ENCODE assay signal across 8 cellular contexts in genomic region chr13:24671367-24672117, GRCh38. TPM values are rescaled to one million over a fixed set of nuclear protein-coding genes. Genes with fewer than 3 reads are reported as not detected.
DNase-seq lines count a peak whose midpoint lies in the region; ATAC-seq, FAIRE-seq and TF ChIP-seq lines count a peak whose summit lies in the region.

No MANE protein-coding gene starts in this region.

- BruUV-seq in endothelial cell of umbilical vein (replicated peaks; lab: Mats Ljungman, UMichigan), result no TSS peak

- no peaks in the 10 kb centered on the region for H3K79me2 ChIP-seq in endothelial cell of umbilical vein (ENCODE audit: control insufficient read depth, insufficient read depth, low read length)

- H3K9me3 ChIP-seq in endothelial cell of umbilical vein (replicated peaks; ENCODE audit: control insufficient read depth, insufficient read depth, low read length) (no peaks in the 10 kb centered on the region), aorta (ENCODE audit: control insufficient read depth, low read length) (no peaks in the 10 kb centered on the region)

- H3K9me1 ChIP-seq in endothelial cell of umbilical vein (replicated peaks; ENCODE audit: control insufficient read depth, extremely low read depth, insufficient read depth, low read length), result no peaks in the 10 kb centered on the region

- TF ChIP-seq CTCF in endothelial cell of umbilical vein (IDR thresholded peaks at IDR 0.05; ENCODE audit: extremely low read depth in 1 of 2, insufficient read depth in 1 of 2, low read depth in 1 of 2, low read length in 2 of 2), result peak; percentile 38 to 67

- H3K4me1 ChIP-seq in endothelial cell of umbilical vein (ENCODE audit: control insufficient read depth, extremely low read depth, insufficient read depth, low read length) (no peaks in the 10 kb centered on the region), aorta (ENCODE audit: control insufficient read depth in 1 of 2, insufficient read depth in 2 of 2, low read length in 2 of 2) (no peaks in the 10 kb centered on the region)

- DNase-seq in NCI-H2081 (lab: John Stamatoyannopoulos, UW) (peak; percentile 18 to 56), NCI-H2081 treated with DMSO at 0.1 percent for 48 hours (lab: John Stamatoyannopoulos, UW) (no peak), HTR-8/SVneo (ENCODE audit: insufficient read length, low spot score) (peak; percentile 67), RPMI7951 (ENCODE audit: low read depth) (peak; percentile 79), endothelial cell of umbilical vein (ENCODE audit: low read depth, low spot score) (peak; percentile 51), mesenteric fat pad (ENCODE audit: low spot score) (peak; percentile 53), aorta (peak in 1 of 2 donors; percentile 62), NK-92 (lab: John Stamatoyannopoulos, UW; ENCODE audit: unreplicated experiment) (no peak)

- H3K9ac ChIP-seq in endothelial cell of umbilical vein (replicated peaks; ENCODE audit: extremely low read depth, insufficient read depth, low read length), result no peak overlapping the region

- peak; percentile 78 for ATAC-seq in aorta (ENCODE audit: low FRiP score)

- CTCF ChIA-PET in endothelial cell of umbilical vein (lab: Charles Lee), result interaction anchor here (0.7 to 2.2 kb wide), 8 partner anchors 9 to 358 kb away, joined by 3 to 15 read pairs (median 3); no protein-coding TSS in a partner anchor

- POLR2A ChIA-PET in endothelial cell of umbilical vein (lab: Charles Lee), result no interaction called here

- no peak overlapping the region for H3K4me2 ChIP-seq in endothelial cell of umbilical vein (ENCODE audit: insufficient read depth, low read length)

- H4K20me1 ChIP-seq in endothelial cell of umbilical vein (replicated peaks; ENCODE audit: control insufficient read depth, extremely low read depth, insufficient read depth, low read length), result no peaks in the 10 kb centered on the region

- FAIRE-seq in HTR-8/SVneo (lab: Jason Lieb, UNC) (no peak), endothelial cell of umbilical vein (lab: Jason Lieb, UNC) (peak; percentile 79)

- dilution Hi-C loops in endothelial cell of umbilical vein (cut with MboI; ENCODE audit: extremely low pct_ligation_motif_present, low sequenced_read_pairs), result no loop called here

- H3K27ac ChIP-seq in endothelial cell of umbilical vein (ENCODE audit: insufficient read depth, low read depth, low read length) (no peak overlapping the region), aorta (ENCODE audit: low read depth in 1 of 2, low read length in 2 of 2) (no peak overlapping the region)

- intact Hi-C loops in endothelial cell of umbilical vein (cut with micrococcal nuclease) (loop anchor here (1.0 kb wide), 1 partner anchor 65 kb away; no protein-coding TSS in a partner anchor), aorta (cut with DNase I) (no loop called here)

- H2AFZ ChIP-seq in endothelial cell of umbilical vein (ENCODE audit: low read depth, low read length), result no peak overlapping the region

- H3K4me3 ChIP-seq in endothelial cell of umbilical vein (replicated peaks in 1 of 3; ENCODE audit: insufficient read depth in 1 of 3, low read depth in 1 of 3, low read length in 3 of 3) (no peak overlapping the region), aorta (ENCODE audit: low read length in 2 of 2) (no peak overlapping the region)

- H3K27me3 ChIP-seq in endothelial cell of umbilical vein (ENCODE audit: control insufficient read depth in 2 of 2, insufficient read depth in 2 of 2, low read length in 2 of 2), result peaks cover 4 to 13% of the 10 kb centered on the region in 2 experiments
- H3K27me3 ChIP-seq in aorta (ENCODE audit: control insufficient read depth in 1 of 2, insufficient read depth in 2 of 2, low read length in 1 of 2), result no peaks in the 10 kb centered on the region

- TF ChIP-seq POLR2A in endothelial cell of umbilical vein (IDR thresholded peaks at IDR 0.05; ENCODE audit: low read depth, low read length), result no peak

- H3K36me3 ChIP-seq in endothelial cell of umbilical vein (ENCODE audit: control insufficient read depth in 2 of 2, extremely low read depth in 1 of 2, insufficient read depth in 2 of 2, low read length in 2 of 2) (no peaks in the 10 kb centered on the region), aorta (ENCODE audit: control insufficient read depth in 1 of 2, insufficient read depth in 2 of 2, low read length in 1 of 2) (no peaks in the 10 kb centered on the region)

- WGBS in aorta, 2 donors, result 13 to 20% methylated on average over 14 of the region's 14 CpGs

TF ChIP-seq in endothelial cell of umbilical vein, 7 proteins besides CTCF, POLR2A, EP300 and RAD21:
- no peak for TF ChIP-seq MAX (IDR thresholded peaks at IDR 0.05; ENCODE audit: insufficient read depth, insufficient read length)
- TF ChIP-seq MYC (IDR thresholded peaks at IDR 0.05; ENCODE audit: low read depth, low read length), result no peak
- no peak for TF ChIP-seq EZH2 (IDR thresholded peaks at IDR 0.05; ENCODE audit: borderline replicate concordance, low read depth, low read length, severe bottlenecking)
- no peak for TF ChIP-seq GATA2 (IDR thresholded peaks at IDR 0.05; ENCODE audit: insufficient read depth, insufficient read length, low read depth, low read length)
- no peak for TF ChIP-seq FOS (IDR thresholded peaks at IDR 0.05; ENCODE audit: borderline replicate concordance, insufficient read depth, low read length)
- TF ChIP-seq POLR2AphosphoS5 (IDR thresholded peaks at IDR 0.05; ENCODE audit: insufficient read depth, low read depth, low read length), result no peak
- no peak for TF ChIP-seq JUN (IDR thresholded peaks at IDR 0.05; ENCODE audit: borderline replicate concordance, insufficient read depth, insufficient read length, low read depth)

RNA-seq across cellular contexts. Expression of gene ATP12A, which starts 8.7 kb away (rescaled TPM):
- total RNA-seq in RPMI7951 (2014; rRNA removed; shearing (Covaris generic)), result not detected in 2 replicates
- total RNA-seq in endothelial cell of umbilical vein (not detected in 2 replicates), mesenteric fat pad (not detected), aorta (not detected)
- polyA plus RNA-seq in endothelial cell of umbilical vein (not detected in 2 replicates), aorta (under 1 TPM in 1 of 2 donors, not detected in 1; 0.38 TPM)
- polyA plus RNA-seq in endothelial cell of umbilical vein (2011; cell fraction: cytosol; rRNA removed), result not detected in 2 replicates
- not detected in 2 replicates for polyA plus RNA-seq in endothelial cell of umbilical vein (2011; cell fraction: nucleus; rRNA removed)
- polyA plus RNA-seq in endothelial cell of umbilical vein (2012), result not detected in 2 replicates
- polyA minus RNA-seq in endothelial cell of umbilical vein, result not detected in 2 replicates
- not detected for polyA minus RNA-seq in endothelial cell of umbilical vein (2011; cell fraction: cytosol; rRNA and poly(A)+ RNA removed)
- not detected in 2 replicates for polyA minus RNA-seq in endothelial cell of umbilical vein (2011; cell fraction: nucleus; rRNA and poly(A)+ RNA removed)

Comparison
In these comparisons a context has a peak if more than half of its experiments do, and no peak if none do; other contexts are left out.
1. DNase-seq: peak in NCI-H2081 (2 of 2), HTR-8/SVneo (single experiment), RPMI7951 (single experiment), endothelial cell of umbilical vein (single experiment) and mesenteric fat pad (single experiment); none in NCI-H2081 treated with DMSO at 0.1 percent for 48 hours (single experiment) and NK-92 (single experiment).